Comparison of ENCODE assay signal across 1 cellular context in the genomic region with DNA sequence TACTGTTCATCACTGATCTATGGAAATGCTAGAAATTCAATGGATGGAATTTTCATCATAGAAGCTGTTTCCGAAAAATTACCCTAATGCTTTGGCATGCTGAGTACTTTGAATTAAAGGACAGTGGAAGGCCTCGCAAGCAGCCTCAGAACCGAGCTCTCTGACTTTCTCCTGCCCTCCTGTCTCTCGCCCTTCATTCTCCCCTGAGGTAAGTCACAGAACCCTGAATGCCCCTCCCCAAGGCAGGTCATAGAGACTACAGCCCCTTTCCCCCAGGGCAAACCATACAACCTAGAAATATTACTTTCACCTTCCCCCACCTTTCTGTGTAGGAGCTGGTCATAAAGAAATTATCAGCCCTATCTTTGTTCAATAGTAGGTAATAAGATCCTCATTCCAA.
TF ChIP-seq lines count a peak whose summit lies in the region.

No MANE protein-coding gene starts in this region.

TF ChIP-seq in HepG2, 621 proteins besides CTCF, POLR2A, EP300 and RAD21 (continued from another document):
- TF ChIP-seq, protein P1, sequence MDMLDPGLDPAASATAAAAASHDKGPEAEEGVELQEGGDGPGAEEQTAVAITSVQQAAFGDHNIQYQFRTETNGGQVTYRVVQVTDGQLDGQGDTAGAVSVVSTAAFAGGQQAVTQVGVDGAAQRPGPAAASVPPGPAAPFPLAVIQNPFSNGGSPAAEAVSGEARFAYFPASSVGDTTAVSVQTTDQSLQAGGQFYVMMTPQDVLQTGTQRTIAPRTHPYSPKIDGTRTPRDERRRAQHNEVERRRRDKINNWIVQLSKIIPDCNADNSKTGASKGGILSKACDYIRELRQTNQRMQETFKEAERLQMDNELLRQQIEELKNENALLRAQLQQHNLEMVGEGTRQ (IDR thresholded peaks at IDR 0.05; ENCODE audit: low read depth, low read length) = no peak
- TF ChIP-seq, protein P1 (CRISPR knock-in tag; IDR thresholded peaks at IDR 0.05; ENCODE audit: borderline replicate concordance) = no peak
- no peak for TF ChIP-seq ZEB1 (IDR thresholded peaks at IDR 0.05; ENCODE audit: insufficient replicate concordance, low read depth)
- no peak for TF ChIP-seq ZNF569 (CRISPR knock-in tag; IDR thresholded peaks at IDR 0.05; ENCODE audit: borderline replicate concordance)
- TF ChIP-seq, protein P2, sequence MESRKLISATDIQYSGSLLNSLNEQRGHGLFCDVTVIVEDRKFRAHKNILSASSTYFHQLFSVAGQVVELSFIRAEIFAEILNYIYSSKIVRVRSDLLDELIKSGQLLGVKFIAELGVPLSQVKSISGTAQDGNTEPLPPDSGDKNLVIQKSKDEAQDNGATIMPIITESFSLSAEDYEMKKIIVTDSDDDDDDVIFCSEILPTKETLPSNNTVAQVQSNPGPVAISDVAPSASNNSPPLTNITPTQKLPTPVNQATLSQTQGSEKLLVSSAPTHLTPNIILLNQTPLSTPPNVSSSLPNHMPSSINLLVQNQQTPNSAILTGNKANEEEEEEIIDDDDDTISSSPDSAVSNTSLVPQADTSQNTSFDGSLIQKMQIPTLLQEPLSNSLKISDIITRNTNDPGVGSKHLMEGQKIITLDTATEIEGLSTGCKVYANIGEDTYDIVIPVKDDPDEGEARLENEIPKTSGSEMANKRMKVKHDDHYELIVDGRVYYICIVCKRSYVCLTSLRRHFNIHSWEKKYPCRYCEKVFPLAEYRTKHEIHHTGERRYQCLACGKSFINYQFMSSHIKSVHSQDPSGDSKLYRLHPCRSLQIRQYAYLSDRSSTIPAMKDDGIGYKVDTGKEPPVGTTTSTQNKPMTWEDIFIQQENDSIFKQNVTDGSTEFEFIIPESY (CRISPR knock-in tag; IDR thresholded peaks at IDR 0.05) = no peak
- no peak for TF ChIP-seq GZF1 (CRISPR knock-in tag; IDR thresholded peaks at IDR 0.05)
